ENCODE assay signal across 8 cellular contexts in the genomic region with DNA sequence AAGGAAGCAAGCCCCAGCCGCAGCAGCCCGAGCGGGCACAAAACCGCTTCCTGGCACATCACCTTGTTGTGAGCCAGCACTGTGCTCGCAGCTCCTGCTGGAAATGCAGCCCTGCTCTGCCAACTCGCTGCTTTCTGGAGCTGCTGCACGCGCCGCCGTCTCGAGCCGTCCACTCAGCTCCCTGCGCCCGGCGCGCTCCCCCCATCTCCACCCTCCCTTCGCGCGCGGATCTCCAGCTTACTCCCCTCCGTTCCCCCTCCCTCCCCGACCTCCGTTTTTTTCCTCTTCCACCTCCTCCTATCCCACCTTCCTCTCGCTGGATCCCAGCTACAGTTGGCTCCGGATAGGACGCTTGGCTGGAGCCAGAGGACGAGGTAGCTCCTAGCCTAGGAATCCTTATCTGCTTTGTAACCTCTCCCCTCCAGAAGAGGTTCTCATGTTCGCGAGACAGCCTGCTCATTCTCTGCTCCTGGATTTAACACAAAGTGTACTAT. TPM values are rescaled to one million over a fixed set of nuclear protein-coding genes. Genes with fewer than 3 reads are reported as not detected.
DNase-seq lines count a peak whose midpoint lies in the region; FAIRE-seq and TF ChIP-seq lines count a peak whose summit lies in the region.

A gene (minus strand): TSS at position 107 of the 494 bp plus-strand sequence.

- H3K4me3 Mint-ChIP-seq in Caco-2 (ENCODE audit: unreplicated experiment), result peak within 1 kb of the TSS; percentile 73

- no peaks in the 10 kb centered on the region for H4K20me1 ChIP-seq in keratinocyte (ENCODE audit: control insufficient read depth, extremely low read depth, insufficient read depth, low read length)
- no peaks in the 10 kb centered on the region for H4K20me1 ChIP-seq in smooth muscle cell (ENCODE audit: low read depth)

- H3K27ac Mint-ChIP-seq in Caco-2 (ENCODE audit: unreplicated experiment), result no peak within 1 kb of the TSS

- DNase-seq in Caco-2 (peak in 1 of 2 experiments; percentile 32), H4 (ENCODE audit: low spot score) (peak; percentile 48), NCI-H526 (lab: John Stamatoyannopoulos, UW) (peak; percentile 43 to 81), caudate nucleus (lab: John Stamatoyannopoulos, UW) (peak in 60 of 61 donors; percentile 28 to 90 (median 76)), keratinocyte (ENCODE audit: low read depth, low spot score) (no peak), smooth muscle cell (lab: John Stamatoyannopoulos, UW; ENCODE audit: unreplicated experiment) (peak; percentile 12), NCI-H1048 (lab: John Stamatoyannopoulos, UW) (no peak), NCI-H2107 treated with DMSO at 0.1 percent for 48 hours (lab: John Stamatoyannopoulos, UW; ENCODE audit: unreplicated experiment) (no peak)

- peak within 1 kb of the TSS; percentile 38 for H3K4me3 ChIP-seq in Caco-2 (ENCODE audit: low read depth, low read length)
- H3K4me3 ChIP-seq in keratinocyte (ENCODE audit: control insufficient read depth in 2 of 3, extremely low read depth in 1 of 3, insufficient read depth in 2 of 3, low read depth in 1 of 3, low read length in 3 of 3), result peak within 1 kb of the TSS; percentile 20 to 47 (median 47)
- H3K4me3 ChIP-seq in smooth muscle cell, result peak within 1 kb of the TSS; percentile 56

- peak within 1 kb of the TSS; percentile 97 for H3K27ac ChIP-seq in caudate nucleus (ENCODE audit: low read depth, low read length)
- H3K27ac ChIP-seq in keratinocyte (ENCODE audit: control insufficient read depth, insufficient read depth, low read length), result no peak within 1 kb of the TSS
- H3K27ac ChIP-seq in smooth muscle cell (ENCODE audit: low read depth), result no peak within 1 kb of the TSS

- H3K9me3 Mint-ChIP-seq in Caco-2 (ENCODE audit: unreplicated experiment), result no peaks in the 10 kb centered on the region

- H3K36me3 Mint-ChIP-seq in Caco-2 (ENCODE audit: insufficient read depth, unreplicated experiment), result no peaks in the 10 kb centered on the region

- no peaks in the 10 kb centered on the region for H3K36me3 ChIP-seq in Caco-2 (ENCODE audit: control insufficient read depth, insufficient read depth, low read length)
- no peaks in the 10 kb centered on the region for H3K36me3 ChIP-seq in keratinocyte (ENCODE audit: control insufficient read depth in 2 of 2, extremely low read depth in 1 of 2, insufficient read depth in 2 of 2, low read length in 2 of 2)
- no peaks in the 10 kb centered on the region for H3K36me3 ChIP-seq in smooth muscle cell (ENCODE audit: low read depth)

- TF ChIP-seq CTCF in Caco-2 (IDR thresholded peaks at IDR 0.05; ENCODE audit: insufficient read depth in 1 of 2, low read depth in 1 of 2, low read length in 1 of 2, severe bottlenecking in 1 of 2, unreplicated experiment in 1 of 2) (no peak), keratinocyte (optimal IDR thresholded peaks at IDR 0.05 in 1 of 3, IDR thresholded peaks at IDR 0.05 in 1 of 3, conservative IDR thresholded peaks at IDR 0.05 in 1 of 3; ENCODE audit: extremely low read depth in 1 of 3, insufficient read depth in 2 of 3, low read length in 3 of 3) (no peak), smooth muscle cell (IDR thresholded peaks at IDR 0.05; ENCODE audit: borderline replicate concordance, insufficient read depth, poor library complexity, severe bottlenecking) (no peak)

- POLR2A ChIA-PET in Caco-2 (lab: Charles Lee), result no interaction called here

- dilution Hi-C loops in keratinocyte (cut with MboI; ENCODE audit: extremely low pct_ligation_motif_present, low sequenced_read_pairs), result no loop called here

- no peaks in the 10 kb centered on the region; the same call in 1 of the 2 replicates for H3K27me3 ChIP-seq in Caco-2 (replicated peaks; ENCODE audit: control insufficient read depth, insufficient read depth, low read length)
- peaks cover 35% of the 10 kb centered on the region for H3K27me3 ChIP-seq in keratinocyte (ENCODE audit: control insufficient read depth, extremely low read depth, insufficient read depth, low read length)
- peaks cover 86% of the 10 kb centered on the region for H3K27me3 ChIP-seq in smooth muscle cell (ENCODE audit: low read depth)

- CTCF ChIA-PET in Caco-2 (lab: Charles Lee), result no interaction called here

- no peak for FAIRE-seq in keratinocyte (lab: Jason Lieb, UNC)

- WGBS in smooth muscle cell (ENCODE audit: low lambda C conversion rate), result under 1% methylated on average over 25 of the region's 29 CpGs

- intact Hi-C loops in Caco-2 (cut with micrococcal nuclease; ENCODE audit: unreplicated experiment), result loop anchor here (1.0 kb wide), 1 partner anchor 213 kb away; no protein-coding TSS in a partner anchor

- no peaks in the 10 kb centered on the region for H3F3A ChIP-seq in smooth muscle cell (ENCODE audit: low read depth)

- H3K9me1 ChIP-seq in keratinocyte (ENCODE audit: control insufficient read depth, extremely low read depth, insufficient read depth, low read length), result no peaks in the 10 kb centered on the region

- H3K9me3 ChIP-seq in Caco-2 (no peaks in the 10 kb centered on the region), keratinocyte (ENCODE audit: control insufficient read depth, low read depth, low read length) (no peaks in the 10 kb centered on the region), smooth muscle cell (replicated peaks; ENCODE audit: low read depth) (no peaks in the 10 kb centered on the region)

- BruUV-seq in Caco-2 (replicated peaks; lab: Mats Ljungman, UMichigan), result no TSS peak

- H3K27me3 Mint-ChIP-seq in Caco-2 (ENCODE audit: insufficient read depth, unreplicated experiment), result peaks cover 14% of the 10 kb centered on the region

- H2AFZ ChIP-seq in keratinocyte (ENCODE audit: control insufficient read depth, low read length) (peak within 1 kb of the TSS; percentile 72), smooth muscle cell (ENCODE audit: low read depth) (peak within 1 kb of the TSS; percentile 34)

- H3K4me1 Mint-ChIP-seq in Caco-2 (ENCODE audit: low read depth, unreplicated experiment), result peaks cover 6% of the 10 kb centered on the region

- no peak within 1 kb of the TSS for H3K9ac ChIP-seq in keratinocyte (ENCODE audit: control insufficient read depth, extremely low read depth, insufficient read depth, low read length)
- no peak within 1 kb of the TSS for H3K9ac ChIP-seq in smooth muscle cell (ENCODE audit: low read depth)

- H3K4me2 ChIP-seq in keratinocyte (ENCODE audit: control insufficient read depth, extremely low read depth, insufficient read depth, low read depth, low read length), result peak within 1 kb of the TSS; percentile 91
- peak within 1 kb of the TSS; percentile 94 for H3K4me2 ChIP-seq in smooth muscle cell

- H3K79me2 ChIP-seq in keratinocyte (ENCODE audit: control insufficient read depth, insufficient read depth, low read length), result no peaks in the 10 kb centered on the region
- H3K79me2 ChIP-seq in smooth muscle cell (ENCODE audit: low read depth), result no peaks in the 10 kb centered on the region

- H3K4me1 ChIP-seq in Caco-2 (no peaks in the 10 kb centered on the region), keratinocyte (ENCODE audit: control insufficient read depth, extremely low read depth, insufficient read depth, low read length) (peaks cover 4% of the 10 kb centered on the region), smooth muscle cell (ENCODE audit: low read depth) (no peaks in the 10 kb centered on the region)

RNA-seq across cellular contexts. Expression of the gene that starts here (rescaled TPM):
- 1.3 and 3.0 TPM in 2 replicates for total RNA-seq in Caco-2 (2022)
- 0.17 TPM in 1 of 2 replicates, not detected in the other for total RNA-seq in H4 (2014; rRNA removed; shearing (Covaris generic))
- not detected in 3 replicates for polyA plus RNA-seq in keratinocyte
- polyA plus RNA-seq in keratinocyte (2011; ENCODE audit: low read depth), result not detected
- not detected in 2 replicates for polyA plus RNA-seq in keratinocyte (2011; cell fraction: cytosol; rRNA removed)
- polyA plus RNA-seq in keratinocyte (2011; cell fraction: nucleus; rRNA removed), result not detected in 2 replicates
- not detected in 2 replicates for polyA plus RNA-seq in keratinocyte (2012; ENCODE audit: low replicate concordance)
- not detected in 3 replicates for polyA minus RNA-seq in keratinocyte
- polyA minus RNA-seq in keratinocyte (2011; cell fraction: cytosol; rRNA and poly(A)+ RNA removed), result not detected
- not detected in 2 replicates for polyA minus RNA-seq in keratinocyte (2011; cell fraction: nucleus; rRNA and poly(A)+ RNA removed)
- total RNA-seq in smooth muscle cell, result 0.22 and 0.49 TPM in 2 replicates
- not detected in 2 replicates for polyA plus RNA-seq in smooth muscle cell

Comparison
In these comparisons a context has a peak if more than half of its experiments do, and no peak if none do; other contexts are left out.
1. Peak in DNase-seq in H4; RNA of the gene not detected or under 1 TPM.
2. Peak in DNase-seq, H3K4me3 ChIP-seq and H3K4me2 ChIP-seq in smooth muscle cell; RNA of the gene not detected or under 1 TPM.
3. DNase-seq: peak in NCI-H526 (2 of 2) and caudate nucleus (60 of 61); none in keratinocyte (single experiment), NCI-H1048 (single experiment) and NCI-H2107 treated with DMSO at 0.1 percent for 48 hours (single experiment).
4. Peak in every context shown above with its lines, with median percentiles within 50 percentile points of each other: H3K4me3 ChIP-seq.